In genomic region chr7:121515181-121515580, GRCh38 we compare ENCODE assay signal across 15 cellular contexts.
"Had no signal": no experiment of that assay in that cellular context is flagged by ENCODE, and none has a peak within 500 bp of the region (broad histone marks: within the 10 kb centered on the region; RNA-seq: fewer than 3 reads in every experiment).

No MANE protein-coding gene starts in this region.

- H3K4me3 ChIP-seq: transverse colon had no signal

- H3K9ac ChIP-seq: parathyroid adenoma had no signal

- H3K27me3 ChIP-seq: transverse colon had no signal

- H2AFZ ChIP-seq: parathyroid adenoma had no signal

- H3K36me3 ChIP-seq: transverse colon had no signal

- H3K4me1 ChIP-seq: parathyroid adenoma, transverse colon had no signal

- H3K79me2 ChIP-seq: parathyroid adenoma had no signal

- H3K27ac ChIP-seq: parathyroid adenoma, transverse colon had no signal

- ATAC-seq: effector memory CD8-positive, alpha-beta T cell; left lobe of liver had no signal

- DNase-seq: activated CD4-positive, alpha-beta T cell treated with anti-CD3 and anti-CD28 coated beads, Interleukin-2, amount 10 ng/mL, durations not matched to agents 7 days and 5 days; activated CD4-positive, CD25-positive, alpha-beta regulatory T cell; activated CD8-positive, alpha-beta memory T cell treated with anti-CD3 and anti-CD28 coated beads for 24 hours; activated gamma-delta T cell treated with Interleukin-2 at 50 U/mL for 16 hours; activated naive CD8-positive, alpha-beta T cell treated with anti-CD3 and anti-CD28 coated beads, Interleukin-2, amount 10 ng/mL, durations not matched to agents 7 days and 5 days; anterior cingulate cortex; effector memory CD8-positive, alpha-beta T cell; naive B cell; stimulated activated CD4-positive, alpha-beta T cell treated with anti-CD3 and anti-CD28 coated beads, Interleukin-15, amount 100 ng/mL, for 24 hours; stimulated activated CD4-positive, alpha-beta T cell treated with anti-CD3 and anti-CD28 coated beads, Interleukin-4, amount 100 ng/mL, for 1 hour; stimulated activated naive CD4-positive, alpha-beta T cell treated with Interleukin-2 at 50 U/mL for 16 hours; SW 1271; transverse colon had no signal
